1 cellular context compared by ENCODE assay signal in the genomic region with DNA sequence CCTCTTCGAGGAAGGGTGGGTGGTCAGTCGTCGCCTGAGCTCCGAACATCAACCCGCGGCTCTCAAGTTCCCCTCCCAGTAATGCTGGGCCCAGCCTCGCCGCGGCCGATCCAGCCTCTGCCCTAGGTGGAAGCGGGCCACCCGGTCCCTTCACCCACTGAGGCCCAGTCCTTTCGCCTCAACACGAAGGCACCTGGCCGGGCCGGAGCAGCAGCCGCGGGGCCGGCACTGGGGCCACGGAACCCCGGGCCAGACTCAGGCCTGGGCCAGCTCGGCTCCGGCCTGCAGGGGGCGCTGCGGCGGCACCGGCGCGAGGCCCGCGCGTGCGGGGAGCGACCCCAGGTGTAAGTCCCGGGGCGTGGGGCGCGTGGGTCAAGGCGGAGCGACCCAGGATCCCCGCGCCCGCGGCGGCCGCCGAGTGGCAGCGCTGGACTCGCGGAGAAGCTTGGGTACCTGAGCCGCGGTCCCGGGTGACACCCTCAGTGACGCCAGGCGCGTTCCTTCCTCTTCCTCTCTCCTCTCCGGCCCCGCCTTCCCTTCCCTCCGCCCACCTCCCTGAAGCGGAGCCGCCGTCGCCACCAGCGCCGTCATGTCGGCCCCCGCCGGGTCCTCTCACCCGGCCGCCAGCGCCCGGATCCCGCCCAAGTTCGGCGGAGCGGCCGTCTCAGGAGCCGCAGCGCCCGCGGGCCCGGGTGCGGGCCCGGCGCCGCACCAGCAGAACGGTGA.
TF ChIP-seq lines count a peak whose summit lies in the region.

Gene SEC24B, plus strand, starts transcription at position 535 of the 726 bp plus-strand sequence. Its CDS starts 55 bp downstream, at position 590.

TF ChIP-seq in K562, 482 proteins besides CTCF, POLR2A, EP300 and RAD21 (continued from another document and continues in another):
- TF ChIP-seq STAT6 (CRISPR knock-in tag; IDR thresholded peaks at IDR 0.05) (peak; percentile 82; the same call in 1 of the 2 replicates), ZNF785 (CRISPR knock-in tag; IDR thresholded peaks at IDR 0.05) (no peak), MYBL2 (IDR thresholded peaks at IDR 0.05; ENCODE audit: low read depth) (no peak), MYBL2 (CRISPR knock-in tag; IDR thresholded peaks at IDR 0.05; ENCODE audit: borderline replicate concordance) (no peak), ZNF699 (CRISPR knock-in tag; IDR thresholded peaks at IDR 0.05; ENCODE audit: insufficient replicate concordance) (no peak), KAT2B (IDR thresholded peaks at IDR 0.05; ENCODE audit: low read depth, low read length) (no peak), HMG20B (CRISPR knock-in tag; IDR thresholded peaks at IDR 0.05) (no peak), ZBTB7A (IDR thresholded peaks at IDR 0.05; ENCODE audit: borderline replicate concordance, control insufficient read depth, low read depth, low read length) (peak; percentile 93), NR0B1 (IDR thresholded peaks at IDR 0.05; ENCODE audit: partially characterized antibody) (no peak), GTF2B (IDR thresholded peaks at IDR 0.05; ENCODE audit: extremely low read depth, insufficient read length) (no peak), MTA1 (IDR thresholded peaks at IDR 0.05; ENCODE audit: borderline replicate concordance) (no peak), ADNP (tag; IDR thresholded peaks at IDR 0.05) (no peak), CAMTA2 (CRISPR knock-in tag; conservative IDR thresholded peaks at IDR 0.05) (no peak), ZSCAN32 (CRISPR knock-in tag; IDR thresholded peaks at IDR 0.05) (no peak), MCM7 (IDR thresholded peaks at IDR 0.05) (no peak), KDM2B (CRISPR knock-in tag; IDR thresholded peaks at IDR 0.05) (no peak), CSDE1 (IDR thresholded peaks at IDR 0.05) (no peak), HMG20A (CRISPR knock-in tag; conservative IDR thresholded peaks at IDR 0.05) (no peak), BMI1 (IDR thresholded peaks at IDR 0.05; ENCODE audit: low read length) (no peak), PYGO2 (tag; IDR thresholded peaks at IDR 0.05) (no peak), ZNF609 (CRISPR knock-in tag; IDR thresholded peaks at IDR 0.05; ENCODE audit: borderline replicate concordance) (no peak), ZBTB8A (IDR thresholded peaks at IDR 0.05; ENCODE audit: partially characterized antibody) (no peak), SNRNP70 (optimal IDR thresholded peaks at IDR 0.05; ENCODE audit: low read depth, low read length) (no peak), TRIM28 (IDR thresholded peaks at IDR 0.05) (no peak), ELF1 (tag; IDR thresholded peaks at IDR 0.05) (no peak), ZC3H11A (IDR thresholded peaks at IDR 0.05; ENCODE audit: low read depth, low read length) (no peak), CHCHD3 (CRISPR knock-in tag; IDR thresholded peaks at IDR 0.05) (no peak), FOXJ3 (CRISPR knock-in tag; IDR thresholded peaks at IDR 0.05) (no peak), ERF (CRISPR knock-in tag; IDR thresholded peaks at IDR 0.05) (no peak), NCOR1 (IDR thresholded peaks at IDR 0.05) (no peak), TCF7L2 (IDR thresholded peaks at IDR 0.05; ENCODE audit: low read depth, low read length) (no peak), ZNF41 (CRISPR knock-in tag; conservative IDR thresholded peaks at IDR 0.05) (no peak), ZFPM2 (CRISPR knock-in tag; IDR thresholded peaks at IDR 0.05) (no peak), MTF1 (CRISPR knock-in tag; IDR thresholded peaks at IDR 0.05; ENCODE audit: borderline replicate concordance) (no peak), NR1H2 (CRISPR knock-in tag; IDR thresholded peaks at IDR 0.05) (no peak), ZNF134 (CRISPR knock-in tag; conservative IDR thresholded peaks at IDR 0.05) (peak; percentile 54; the same call in 1 of the 2 replicates), DMBX1 (CRISPR knock-in tag; IDR thresholded peaks at IDR 0.05; ENCODE audit: borderline replicate concordance) (no peak), KLF10 (CRISPR knock-in tag; IDR thresholded peaks at IDR 0.05) (no peak), MIER1 (IDR thresholded peaks at IDR 0.05; ENCODE audit: low read depth) (no peak), CEBPG (CRISPR knock-in tag; IDR thresholded peaks at IDR 0.05) (no peak), CEBPG (tag; conservative IDR thresholded peaks at IDR 0.05 in 1 of 2, IDR thresholded peaks at IDR 0.05 in 1 of 2) (no peak), SPI1 (IDR thresholded peaks at IDR 0.05; ENCODE audit: borderline replicate concordance, low read depth, low read length) (peak; percentile 67), SAP30 (IDR thresholded peaks at IDR 0.05; ENCODE audit: borderline replicate concordance, insufficient read depth, low read depth, low read length, poor library complexity, severe bottlenecking) (peak; percentile 12), IRF1 (CRISPR knock-in tag; IDR thresholded peaks at IDR 0.05; ENCODE audit: borderline replicate concordance) (no peak)
- TF ChIP-seq, protein P1, sequence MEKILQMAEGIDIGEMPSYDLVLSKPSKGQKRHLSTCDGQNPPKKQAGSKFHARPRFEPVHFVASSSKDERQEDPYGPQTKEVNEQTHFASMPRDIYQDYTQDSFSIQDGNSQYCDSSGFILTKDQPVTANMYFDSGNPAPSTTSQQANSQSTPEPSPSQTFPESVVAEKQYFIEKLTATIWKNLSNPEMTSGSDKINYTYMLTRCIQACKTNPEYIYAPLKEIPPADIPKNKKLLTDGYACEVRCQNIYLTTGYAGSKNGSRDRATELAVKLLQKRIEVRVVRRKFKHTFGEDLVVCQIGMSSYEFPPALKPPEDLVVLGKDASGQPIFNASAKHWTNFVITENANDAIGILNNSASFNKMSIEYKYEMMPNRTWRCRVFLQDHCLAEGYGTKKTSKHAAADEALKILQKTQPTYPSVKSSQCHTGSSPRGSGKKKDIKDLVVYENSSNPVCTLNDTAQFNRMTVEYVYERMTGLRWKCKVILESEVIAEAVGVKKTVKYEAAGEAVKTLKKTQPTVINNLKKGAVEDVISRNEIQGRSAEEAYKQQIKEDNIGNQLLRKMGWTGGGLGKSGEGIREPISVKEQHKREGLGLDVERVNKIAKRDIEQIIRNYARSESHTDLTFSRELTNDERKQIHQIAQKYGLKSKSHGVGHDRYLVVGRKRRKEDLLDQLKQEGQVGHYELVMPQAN (IDR thresholded peaks at IDR 0.05; ENCODE audit: borderline replicate concordance), result peak; percentile 36; the same call in 1 of the 2 replicates
- TF ChIP-seq, protein P2, sequence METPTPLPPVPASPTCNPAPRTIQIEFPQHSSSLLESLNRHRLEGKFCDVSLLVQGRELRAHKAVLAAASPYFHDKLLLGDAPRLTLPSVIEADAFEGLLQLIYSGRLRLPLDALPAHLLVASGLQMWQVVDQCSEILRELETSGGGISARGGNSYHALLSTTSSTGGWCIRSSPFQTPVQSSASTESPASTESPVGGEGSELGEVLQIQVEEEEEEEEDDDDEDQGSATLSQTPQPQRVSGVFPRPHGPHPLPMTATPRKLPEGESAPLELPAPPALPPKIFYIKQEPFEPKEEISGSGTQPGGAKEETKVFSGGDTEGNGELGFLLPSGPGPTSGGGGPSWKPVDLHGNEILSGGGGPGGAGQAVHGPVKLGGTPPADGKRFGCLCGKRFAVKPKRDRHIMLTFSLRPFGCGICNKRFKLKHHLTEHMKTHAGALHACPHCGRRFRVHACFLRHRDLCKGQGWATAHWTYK (CRISPR knock-in tag; IDR thresholded peaks at IDR 0.05), result 0 out of 2 replicates have a peak, but pooled peaks have one; percentile 38
- TF ChIP-seq, protein P3, sequence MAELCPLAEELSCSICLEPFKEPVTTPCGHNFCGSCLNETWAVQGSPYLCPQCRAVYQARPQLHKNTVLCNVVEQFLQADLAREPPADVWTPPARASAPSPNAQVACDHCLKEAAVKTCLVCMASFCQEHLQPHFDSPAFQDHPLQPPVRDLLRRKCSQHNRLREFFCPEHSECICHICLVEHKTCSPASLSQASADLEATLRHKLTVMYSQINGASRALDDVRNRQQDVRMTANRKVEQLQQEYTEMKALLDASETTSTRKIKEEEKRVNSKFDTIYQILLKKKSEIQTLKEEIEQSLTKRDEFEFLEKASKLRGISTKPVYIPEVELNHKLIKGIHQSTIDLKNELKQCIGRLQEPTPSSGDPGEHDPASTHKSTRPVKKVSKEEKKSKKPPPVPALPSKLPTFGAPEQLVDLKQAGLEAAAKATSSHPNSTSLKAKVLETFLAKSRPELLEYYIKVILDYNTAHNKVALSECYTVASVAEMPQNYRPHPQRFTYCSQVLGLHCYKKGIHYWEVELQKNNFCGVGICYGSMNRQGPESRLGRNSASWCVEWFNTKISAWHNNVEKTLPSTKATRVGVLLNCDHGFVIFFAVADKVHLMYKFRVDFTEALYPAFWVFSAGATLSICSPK (IDR thresholded peaks at IDR 0.05; ENCODE audit: borderline replicate concordance), result no peak
